ENCODE assay signal across 11 cellular contexts in the genomic region with DNA sequence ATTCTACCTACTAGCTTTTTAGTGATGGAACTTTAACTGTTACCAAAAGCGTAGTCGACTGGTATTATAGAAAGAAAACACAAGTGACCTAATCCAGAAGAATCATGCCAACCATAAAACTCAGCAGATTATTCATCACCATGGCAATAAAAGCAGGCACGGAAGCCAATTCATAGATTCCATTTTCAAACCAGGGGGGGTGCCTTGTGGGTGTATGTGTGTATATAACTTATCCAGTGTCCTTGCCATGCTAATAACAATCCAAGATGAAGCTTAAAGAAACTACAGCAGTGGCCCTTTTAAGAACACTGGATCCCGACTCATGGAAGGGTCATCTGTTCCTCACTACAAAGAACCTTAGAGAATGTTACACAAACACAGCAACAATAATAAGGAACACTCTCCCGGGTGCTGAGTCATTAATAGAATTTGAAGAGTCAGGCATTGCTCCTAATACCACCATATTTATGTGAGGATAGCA.
A peak's percentile ranks its signal among the peaks of the same experiment; 100 is the strongest.
DNase-seq lines count a peak whose midpoint lies in the region; ATAC-seq and TF ChIP-seq lines count a peak whose summit lies in the region.
"Had no signal": no experiment of that assay in that cellular context is flagged by ENCODE, and none has a peak within 500 bp of the region (broad histone marks: within the 10 kb centered on the region; RNA-seq: fewer than 3 reads in every experiment).

No MANE protein-coding gene starts in this region.

- no peaks in the 10 kb centered on the region for H3K9me3 Mint-ChIP-seq in activated CD8-positive, alpha-beta memory T cell treated with anti-CD3 and anti-CD28 coated beads, Interleukin-2, amount 10 ng/mL, durations not matched to agents 7 days and 5 days (ENCODE audit: low read depth)
- H3K9me3 Mint-ChIP-seq: natural killer cell had no signal

- H3K4me2 ChIP-seq in fibroblast of lung (ENCODE audit: extremely low read depth, insufficient read depth, low read length): peak overlapping the region; percentile 34

- no peaks in the 10 kb centered on the region for H3K36me3 ChIP-seq in fibroblast of lung (ENCODE audit: control insufficient read depth, insufficient read depth, low read length)
- H3K36me3 ChIP-seq: heart left ventricle had no signal

- H3K27me3 Mint-ChIP-seq in activated CD8-positive, alpha-beta memory T cell treated with anti-CD3 and anti-CD28 coated beads, Interleukin-2, amount 10 ng/mL, durations not matched to agents 7 days and 5 days: peaks cover 23% of the 10 kb centered on the region

- no peak overlapping the region for H2AFZ ChIP-seq in fibroblast of lung (ENCODE audit: low read length)

- CTCF ChIA-PET in activated CD8-positive, alpha-beta memory T cell treated with anti-CD3 and anti-CD28 coated beads, Interleukin-2, amount 10 ng/mL, durations not matched to agents 7 days and 5 days (lab: Charles Lee): no interaction called here

- peaks cover 50% of the 10 kb centered on the region for H3K79me2 ChIP-seq in fibroblast of lung (ENCODE audit: control insufficient read depth, insufficient read depth, low read length)

- 52 to 63% methylated on average over 5 of the region's 5 CpGs for WGBS in lower leg skin, 2 donors

- DNase-seq in GM03348 (ENCODE audit: low spot score) (peak; percentile 65), SK-MEL-5 (ENCODE audit: low read depth, low spot score) (peak; percentile 65), fibroblast of lung (ENCODE audit: low read depth in 2 of 2) (peak; percentile 76 to 77), retinal pigment epithelial cell (ENCODE audit: low read depth) (peak; percentile 56), lower leg skin (ENCODE audit: low spot score in 2 of 2) (no peak)
- no peak for DNase-seq in activated CD8-positive, alpha-beta memory T cell treated with anti-CD3 and anti-CD28 coated beads, Interleukin-2, amount 10 ng/mL, durations not matched to agents 7 days and 5 days
- DNase-seq: activated effector memory CD4-positive, alpha-beta T cell treated with Interleukin-2 at 50 U/mL for 16 hours; heart left ventricle; natural killer cell had no signal

- H4K20me1 ChIP-seq in fibroblast of lung (ENCODE audit: control insufficient read depth, extremely low read depth, insufficient read depth, low read length): no peaks in the 10 kb centered on the region

- H3K27ac ChIP-seq in fibroblast of lung (ENCODE audit: insufficient read depth, low read length): peak overlapping the region; percentile 75

- no peak overlapping the region for H3K27ac Mint-ChIP-seq in activated CD8-positive, alpha-beta memory T cell treated with anti-CD3 and anti-CD28 coated beads, Interleukin-2, amount 10 ng/mL, durations not matched to agents 7 days and 5 days
- H3K27ac Mint-ChIP-seq: natural killer cell had no signal

- intact Hi-C loops in lower leg skin (cut with DNase I; ENCODE audit: low total_unique reads): no loop called here

- TF ChIP-seq POLR2A in lower leg skin (IDR thresholded peaks at IDR 0.05): no peak

- H3K4me1 ChIP-seq in fibroblast of lung (ENCODE audit: control insufficient read depth, extremely low read depth, insufficient read depth, low read length): peaks cover 5% of the 10 kb centered on the region

- TF ChIP-seq CTCF in fibroblast of lung (conservative IDR thresholded peaks at IDR 0.05 in 1 of 2, IDR thresholded peaks at IDR 0.05 in 1 of 2; ENCODE audit: low read depth in 1 of 2, low read length in 2 of 2): no peak
- no peak for TF ChIP-seq CTCF in retinal pigment epithelial cell (conservative IDR thresholded peaks at IDR 0.05; ENCODE audit: low read depth, low read length)
- TF ChIP-seq CTCF in lower leg skin (IDR thresholded peaks at IDR 0.05): no peak

- no peaks in the 10 kb centered on the region for H3K27me3 ChIP-seq in fibroblast of lung (ENCODE audit: control insufficient read depth, insufficient read depth, low read length)
- H3K27me3 ChIP-seq: heart left ventricle had no signal

- H3K9me3 ChIP-seq in fibroblast of lung (ENCODE audit: control insufficient read depth, insufficient read depth, low read depth, low read length): no peaks in the 10 kb centered on the region
- H3K9me3 ChIP-seq: heart left ventricle had no signal

- H3K4me3 Mint-ChIP-seq in activated CD8-positive, alpha-beta memory T cell treated with anti-CD3 and anti-CD28 coated beads, Interleukin-2, amount 10 ng/mL, durations not matched to agents 7 days and 5 days: no peak overlapping the region
- H3K4me3 Mint-ChIP-seq: natural killer cell had no signal

- no peaks in the 10 kb centered on the region for H3K36me3 Mint-ChIP-seq in activated CD8-positive, alpha-beta memory T cell treated with anti-CD3 and anti-CD28 coated beads, Interleukin-2, amount 10 ng/mL, durations not matched to agents 7 days and 5 days
- H3K36me3 Mint-ChIP-seq: natural killer cell had no signal

- no peak for ATAC-seq in activated CD8-positive, alpha-beta memory T cell treated with anti-CD3 and anti-CD28 coated beads, Interleukin-2, amount 10 ng/mL, durations not matched to agents 7 days and 5 days
- ATAC-seq in GM19455 (IDR thresholded peaks at IDR 0.05; ENCODE audit: unreplicated experiment): no peak
- ATAC-seq in HG03039 (IDR thresholded peaks at IDR 0.05; ENCODE audit: unreplicated experiment): no peak
- ATAC-seq: natural killer cell had no signal

- no peaks in the 10 kb centered on the region for H3K4me1 Mint-ChIP-seq in activated CD8-positive, alpha-beta memory T cell treated with anti-CD3 and anti-CD28 coated beads, Interleukin-2, amount 10 ng/mL, durations not matched to agents 7 days and 5 days
- H3K4me1 Mint-ChIP-seq: natural killer cell had no signal

- H3K4me3 ChIP-seq in fibroblast of lung (replicated peaks in 1 of 4; ENCODE audit: control extremely low read depth in 1 of 4, insufficient read depth in 1 of 4, low read depth in 3 of 4, low read length in 4 of 4) (no peak overlapping the region), retinal pigment epithelial cell (ENCODE audit: low read length) (no peak overlapping the region), lower leg skin (ENCODE audit: low read depth, poor library complexity, severe bottlenecking) (no peak overlapping the region)
- H3K4me3 ChIP-seq: heart left ventricle had no signal

- in situ Hi-C loops in SK-MEL-5 (cut with HindIII; ENCODE audit: low pct_unique_long_range_greater_than_20kb, low sequenced_read_pairs): no loop called here

- no peak overlapping the region for H3K9ac ChIP-seq in fibroblast of lung (ENCODE audit: insufficient read depth, low read length)

Comparison
In these comparisons a context has a peak if more than half of its experiments do, and no peak if none do; other contexts are left out.
1. DNase-seq: peak in GM03348 (single experiment), SK-MEL-5 (single experiment), fibroblast of lung (2 of 2) and retinal pigment epithelial cell (single experiment); none in activated CD8-positive, alpha-beta memory T cell treated with anti-CD3 and anti-CD28 coated beads, Interleukin-2, amount 10 ng/mL, durations not matched to agents 7 days and 5 days (single experiment) and lower leg skin (0 of 2).